ENCODE assay signal across 8 cellular contexts in genomic region chrX:53435997-53436396, GRCh38. TPM values are rescaled to one million over a fixed set of nuclear protein-coding genes. Genes with fewer than 3 reads are reported as not detected.
DNase-seq lines count a peak whose midpoint lies in the region; ATAC-seq and TF ChIP-seq lines count a peak whose summit lies in the region.

No MANE protein-coding gene starts in this region.

- H3K27ac ChIP-seq in C4-2B (no peak overlapping the region), dorsolateral prefrontal cortex (no peak overlapping the region), testis (no peak overlapping the region)

- TF ChIP-seq CTCF in C4-2B (conservative IDR thresholded peaks at IDR 0.05) (peak; percentile 83), dorsolateral prefrontal cortex (IDR thresholded peaks at IDR 0.05 in 54 of 56, conservative IDR thresholded peaks at IDR 0.05 in 2 of 56; ENCODE audit: low read depth in 1 of 56, partially characterized antibody in 56 of 56) (peak; percentile 20 to 78 (median 65)), mucosa of descending colon (IDR thresholded peaks at IDR 0.05) (peak; percentile 61), testis (IDR thresholded peaks at IDR 0.05) (peak; percentile 41 to 47 (median 45))

- TF ChIP-seq POLR2A in testis (IDR thresholded peaks at IDR 0.05): no peak

- H3K4me3 ChIP-seq in dorsolateral prefrontal cortex: no peak overlapping the region
- H3K4me3 ChIP-seq in mucosa of descending colon: no peak overlapping the region
- H3K4me3 ChIP-seq in testis: no peak overlapping the region

- H3K9me3 ChIP-seq in mucosa of descending colon: no peaks in the 10 kb centered on the region
- H3K9me3 ChIP-seq in testis: no peaks in the 10 kb centered on the region

- H3K27me3 ChIP-seq in dorsolateral prefrontal cortex (peaks cover 0 to 85% (median 23%) of the 10 kb centered on the region in 45 donors), testis (no peaks in the 10 kb centered on the region)

- no peaks in the 10 kb centered on the region for H3K4me1 ChIP-seq in mucosa of descending colon (ENCODE audit: low read depth)
- peaks cover 3% of the 10 kb centered on the region for H3K4me1 ChIP-seq in testis

- WGBS in testis, 2 donors: 16 to 35% methylated on average over 4 of the region's 4 CpGs

- no peaks in the 10 kb centered on the region for H3K36me3 ChIP-seq in mucosa of descending colon (ENCODE audit: low read depth)
- H3K36me3 ChIP-seq in testis (ENCODE audit: low read depth, missing control alignments): no peaks in the 10 kb centered on the region

- ATAC-seq in GM19043 (IDR thresholded peaks at IDR 0.05; ENCODE audit: low read depth, unreplicated experiment) (peak; percentile 58), HG03439 (IDR thresholded peaks at IDR 0.05; ENCODE audit: unreplicated experiment) (peak; percentile 66), mucosa of descending colon (peak; percentile 67)

- intact Hi-C loops in dorsolateral prefrontal cortex (cut with DNase I): loop anchor here in 1 of 2 donors (5.0 to 10.0 kb wide), 2 partner anchors 124 to 749 kb away; partner anchors contain the start of gene FAM120C
- intact Hi-C loops in mucosa of descending colon (cut with DNase I, micrococcal nuclease): no loop called here
- intact Hi-C loops in testis (cut with DNase I; ENCODE audit: low total_unique reads): no loop called here

- DNase-seq in NCI-H748 treated with DMSO at 0.1 percent for 48 hours (lab: John Stamatoyannopoulos, UW): peak; percentile 20
- DNase-seq in activated CD4-positive, alpha-beta T cell treated with anti-CD3 and anti-CD28 coated beads, Interleukin-2, amount 50 U/mL, for 4 hours: peak; percentile 44 to 50
- DNase-seq in dorsolateral prefrontal cortex: peak in 4 of 10 donors; percentile 36 to 61 (median 45)
- DNase-seq in mucosa of descending colon: peak in 2 of 3 donors; percentile 60 to 61
- peak; percentile 63 for DNase-seq in testis

RNA-seq across cellular contexts. Expression of gene HSD17B10, which starts 1.8 kb away (rescaled TPM):
- total RNA-seq in dorsolateral prefrontal cortex (10 to 100 TPM; 22.4 to 65.1 (median 33.5) TPM), mucosa of descending colon (10 to 100 TPM; 53.4 to 75.8 (median 60.3) TPM), testis (10 to 100 TPM; 38.4 to 54.8 TPM)
- polyA plus RNA-seq in testis (ENCODE audit: insufficient read depth, low read depth, low replicate concordance): 44.8 TPM

RNA-seq across cellular contexts. Expression of gene RIBC1, which starts 13.3 kb away (rescaled TPM):
- total RNA-seq in dorsolateral prefrontal cortex (1 to 10 TPM in 87 of 120 experiments, under 1 TPM in 33; 0.39 to 5.1 (median 1.3) TPM), mucosa of descending colon (under 1 TPM; 0.43 to 0.94 (median 0.76) TPM), testis (10 to 100 TPM; 20.3 to 41.6 TPM)
- 52.0 TPM for polyA plus RNA-seq in testis (ENCODE audit: insufficient read depth, low read depth, low replicate concordance)

RNA-seq across cellular contexts. Expression of gene SMC1A, which starts 13.5 kb away (rescaled TPM):
- total RNA-seq in dorsolateral prefrontal cortex (10 to 100 TPM; 35.0 to 75.4 (median 51.9) TPM), mucosa of descending colon (10 to 100 TPM; 48.2 to 75.0 (median 72.8) TPM), testis (10 to 100 TPM; 28.8 to 37.7 TPM)
- 18.6 TPM for polyA plus RNA-seq in testis (ENCODE audit: insufficient read depth, low read depth, low replicate concordance)
